Comparison of ENCODE assay signal across 19 cellular contexts in genomic region chr15:100120111-100120510, GRCh38.
"Had no signal": no experiment of that assay in that cellular context is flagged by ENCODE, and none has a peak within 500 bp of the region (broad histone marks: within the 10 kb centered on the region; RNA-seq: fewer than 3 reads in every experiment).

No MANE protein-coding gene starts in this region.

- H3K27me3 Mint-ChIP-seq: naive thymus-derived CD4-positive, alpha-beta T cell had no signal

- H3K27ac ChIP-seq: coronary artery, heart left ventricle, psoas muscle, right lobe of liver, stomach, thoracic aorta, transverse colon had no signal

- H3K36me3 ChIP-seq: heart left ventricle, right lobe of liver, thoracic aorta, transverse colon had no signal

- H3K4me3 ChIP-seq: coronary artery, heart left ventricle, psoas muscle, right lobe of liver, stomach, thoracic aorta, transverse colon had no signal

- ATAC-seq: heart left ventricle; left lobe of liver; naive thymus-derived CD4-positive, alpha-beta T cell; psoas muscle; right lobe of liver had no signal

- H3K4me3 Mint-ChIP-seq: naive thymus-derived CD4-positive, alpha-beta T cell; nephron progenitor cell had no signal

- H3K27me3 ChIP-seq: heart left ventricle, right lobe of liver, stomach, transverse colon had no signal

- H3K27ac Mint-ChIP-seq: naive thymus-derived CD4-positive, alpha-beta T cell; nephron progenitor cell had no signal

- DNase-seq: effector CD8-positive, alpha-beta T cell; heart left ventricle; hippocampal formation; mammary epithelial cell; naive thymus-derived CD4-positive, alpha-beta T cell; nephron progenitor cell; psoas muscle; retina; right lobe of liver; stimulated activated CD4-positive, alpha-beta T cell treated with anti-CD3 and anti-CD28 coated beads, Interleukin-12 subunit alpha, Interleukin-12 subunit beta, amount 100 ng/mL, for 4 hours; stimulated activated naive CD4-positive, alpha-beta T cell; stomach; substantia nigra; transverse colon had no signal

- FAIRE-seq: frontal cortex, islet of Langerhans had no signal

- H3K4me1 ChIP-seq: right lobe of liver had no signal
